Comparison of ENCODE assay signal across 33 cellular contexts in genomic region chr7:88041583-88041982, GRCh38.
"Had no signal": no experiment of that assay in that cellular context is flagged by ENCODE, and none has a peak within 500 bp of the region (broad histone marks: within the 10 kb centered on the region; RNA-seq: fewer than 3 reads in every experiment).

No MANE protein-coding gene starts in this region.

- H3K27me3 ChIP-seq: body of pancreas, cardiac muscle cell, dorsolateral prefrontal cortex, gastrocnemius medialis, left lung, neural progenitor cell, sigmoid colon, uterus had no signal

- H3K36me3 ChIP-seq: cardiac muscle cell, gastrocnemius medialis, left lung, lower lobe of right lung, neural progenitor cell, sigmoid colon, uterus had no signal

- ATAC-seq: body of pancreas; gastrocnemius medialis; left lung; lower lobe of right lung; natural killer cell; psoas muscle; stimulated activated memory B cell treated with anti-CD40 and anti-IgM and Interleukin-4, amounts not matched to agents 10 μg/mL and 1 μg/mL and 100 μg/mL, for 72 hours; stimulated activated naive CD8-positive, alpha-beta T cell treated with anti-CD3 and anti-CD28 coated beads, Interleukin-15, amount 100 ng/mL, for 72 hours had no signal

- DNase-seq: activated CD4-positive, alpha-beta memory T cell treated with anti-CD3 and anti-CD28 coated beads for 36 hours; activated CD4-positive, alpha-beta T cell treated with anti-CD3 and anti-CD28 coated beads, Interleukin-2, amount 10 ng/mL, durations not matched to agents 24 days and 14 days; activated CD4-positive, CD25-positive, alpha-beta regulatory T cell treated with anti-CD3 and anti-CD28 coated beads, Interleukin-2, amount 50 U/mL, for 72 hours; activated CD8-positive, alpha-beta memory T cell treated with anti-CD3 and anti-CD28 coated beads, Interleukin-2, amount 50 U/mL, for 4 hours; activated T-cell treated with anti-CD3 and anti-CD28 coated beads, Interleukin-2, amount 50 U/mL, for 24 hours; anterior cingulate cortex; body of pancreas; dorsolateral prefrontal cortex; effector memory CD4-positive, alpha-beta T cell; erythroblast; gastrocnemius medialis; glutamatergic neuron; left lung; lower lobe of right lung; mesendoderm; natural killer cell; occipital lobe; psoas muscle; sigmoid colon; small intestine; stimulated activated CD4-positive, alpha-beta T cell treated with anti-CD3 and anti-CD28 coated beads, Interleukin-4, amount 100 ng/mL, for 24 hours; stimulated activated naive CD8-positive, alpha-beta T cell treated with anti-CD3 and anti-CD28 coated beads, Interleukin-15, amount 100 ng/mL, for 72 hours; substantia nigra; uterus had no signal

- H3K4me3 Mint-ChIP-seq: activated CD4-positive, alpha-beta memory T cell treated with anti-CD3 and anti-CD28 coated beads for 36 hours; activated naive CD4-positive, alpha-beta T cell treated with anti-CD3 and anti-CD28 coated beads, Interleukin-2, amount 50 U/mL, for 24 hours; activated T-cell treated with anti-CD3 and anti-CD28 coated beads, Interleukin-2, amount 50 U/mL, for 24 hours; natural killer cell; neural progenitor cell; stimulated activated memory B cell treated with anti-CD40 and anti-IgM and Interleukin-4, amounts not matched to agents 10 μg/mL and 1 μg/mL and 100 μg/mL, for 72 hours; type B pancreatic cell had no signal

- H3K27ac Mint-ChIP-seq: activated CD4-positive, alpha-beta memory T cell treated with anti-CD3 and anti-CD28 coated beads for 36 hours; activated CD4-positive, alpha-beta T cell treated with anti-CD3 and anti-CD28 coated beads, Interleukin-2, amount 10 ng/mL, durations not matched to agents 24 days and 14 days; activated naive CD4-positive, alpha-beta T cell treated with anti-CD3 and anti-CD28 coated beads, Interleukin-2, amount 50 U/mL, for 24 hours; activated T-cell treated with anti-CD3 and anti-CD28 coated beads, Interleukin-2, amount 50 U/mL, for 24 hours; activated T-helper 2 cell treated with anti-CD3 and anti-CD28 coated beads, Interferon-gamma antibody, Interleukin-2, Interleukin-4, amounts not matched to agents 10 μg/mL and 5 μg/mL and 100 μg/mL, durations not matched to agents 14 hours and 24 hours and 36 hours; neural progenitor cell; stimulated activated memory B cell treated with anti-CD40 and anti-IgM and Interleukin-4, amounts not matched to agents 10 μg/mL and 1 μg/mL and 100 μg/mL, for 72 hours; type B pancreatic cell had no signal

- H3K4me1 ChIP-seq: body of pancreas, left lung, lower lobe of right lung, neural progenitor cell, parathyroid adenoma, sigmoid colon, uterus had no signal

- H3K27me3 Mint-ChIP-seq: activated CD4-positive, alpha-beta memory T cell treated with anti-CD3 and anti-CD28 coated beads for 36 hours; activated CD4-positive, alpha-beta T cell treated with anti-CD3 and anti-CD28 coated beads, Interleukin-2, amount 10 ng/mL, durations not matched to agents 24 days and 14 days; activated naive CD4-positive, alpha-beta T cell treated with anti-CD3 and anti-CD28 coated beads, Interleukin-2, amount 50 U/mL, for 24 hours; activated T-cell treated with anti-CD3 and anti-CD28 coated beads, Interleukin-2, amount 50 U/mL, for 24 hours; stimulated activated memory B cell treated with anti-CD40 and anti-IgM and Interleukin-4, amounts not matched to agents 10 μg/mL and 1 μg/mL and 100 μg/mL, for 72 hours; stimulated activated naive CD8-positive, alpha-beta T cell treated with anti-CD3 and anti-CD28 coated beads, Interleukin-15, amount 100 ng/mL, for 72 hours; type B pancreatic cell had no signal

- H3K4me3 ChIP-seq: body of pancreas, cardiac muscle cell, coronary artery, gastrocnemius medialis, left lung, lower lobe of right lung, neural progenitor cell, psoas muscle, sigmoid colon, uterus had no signal

- H3K9ac ChIP-seq: neural progenitor cell, parathyroid adenoma had no signal

- H3K36me3 Mint-ChIP-seq: activated CD4-positive, alpha-beta memory T cell treated with anti-CD3 and anti-CD28 coated beads for 36 hours; activated naive CD4-positive, alpha-beta T cell treated with anti-CD3 and anti-CD28 coated beads, Interleukin-2, amount 50 U/mL, for 24 hours; natural killer cell; neural progenitor cell; stimulated activated memory B cell treated with anti-CD40 and anti-IgM and Interleukin-4, amounts not matched to agents 10 μg/mL and 1 μg/mL and 100 μg/mL, for 72 hours; type B pancreatic cell had no signal

- FAIRE-seq: islet of Langerhans, small intestine had no signal

- H3K9me3 ChIP-seq: body of pancreas, gastrocnemius medialis, left lung, lower lobe of right lung, psoas muscle, sigmoid colon, uterus had no signal

- H3K9me3 Mint-ChIP-seq: activated CD4-positive, alpha-beta memory T cell treated with anti-CD3 and anti-CD28 coated beads for 36 hours; activated CD4-positive, alpha-beta T cell treated with anti-CD3 and anti-CD28 coated beads, Interleukin-2, amount 10 ng/mL, durations not matched to agents 24 days and 14 days; activated naive CD4-positive, alpha-beta T cell treated with anti-CD3 and anti-CD28 coated beads, Interleukin-2, amount 50 U/mL, for 24 hours; activated T-cell treated with anti-CD3 and anti-CD28 coated beads, Interleukin-2, amount 50 U/mL, for 24 hours; activated T-helper 2 cell treated with anti-CD3 and anti-CD28 coated beads, Interferon-gamma antibody, Interleukin-2, Interleukin-4, amounts not matched to agents 10 μg/mL and 5 μg/mL and 100 μg/mL, durations not matched to agents 14 hours and 24 hours and 36 hours; natural killer cell; neural progenitor cell; stimulated activated memory B cell treated with anti-CD40 and anti-IgM and Interleukin-4, amounts not matched to agents 10 μg/mL and 1 μg/mL and 100 μg/mL, for 72 hours; stimulated activated naive CD8-positive, alpha-beta T cell treated with anti-CD3 and anti-CD28 coated beads, Interleukin-15, amount 100 ng/mL, for 72 hours; type B pancreatic cell had no signal

- H2AFZ ChIP-seq: neural progenitor cell, parathyroid adenoma had no signal

- H3K79me2 ChIP-seq: parathyroid adenoma had no signal

- H3K4me2 ChIP-seq: neural progenitor cell had no signal

- H3K27ac ChIP-seq: body of pancreas, cardiac muscle cell, coronary artery, dorsolateral prefrontal cortex, gastrocnemius medialis, left lung, lower lobe of right lung, neural progenitor cell, parathyroid adenoma, psoas muscle, sigmoid colon had no signal

- H3K4me1 Mint-ChIP-seq: neural progenitor cell had no signal
